ENCODE assay signal across 8 cellular contexts in the genomic region with DNA sequence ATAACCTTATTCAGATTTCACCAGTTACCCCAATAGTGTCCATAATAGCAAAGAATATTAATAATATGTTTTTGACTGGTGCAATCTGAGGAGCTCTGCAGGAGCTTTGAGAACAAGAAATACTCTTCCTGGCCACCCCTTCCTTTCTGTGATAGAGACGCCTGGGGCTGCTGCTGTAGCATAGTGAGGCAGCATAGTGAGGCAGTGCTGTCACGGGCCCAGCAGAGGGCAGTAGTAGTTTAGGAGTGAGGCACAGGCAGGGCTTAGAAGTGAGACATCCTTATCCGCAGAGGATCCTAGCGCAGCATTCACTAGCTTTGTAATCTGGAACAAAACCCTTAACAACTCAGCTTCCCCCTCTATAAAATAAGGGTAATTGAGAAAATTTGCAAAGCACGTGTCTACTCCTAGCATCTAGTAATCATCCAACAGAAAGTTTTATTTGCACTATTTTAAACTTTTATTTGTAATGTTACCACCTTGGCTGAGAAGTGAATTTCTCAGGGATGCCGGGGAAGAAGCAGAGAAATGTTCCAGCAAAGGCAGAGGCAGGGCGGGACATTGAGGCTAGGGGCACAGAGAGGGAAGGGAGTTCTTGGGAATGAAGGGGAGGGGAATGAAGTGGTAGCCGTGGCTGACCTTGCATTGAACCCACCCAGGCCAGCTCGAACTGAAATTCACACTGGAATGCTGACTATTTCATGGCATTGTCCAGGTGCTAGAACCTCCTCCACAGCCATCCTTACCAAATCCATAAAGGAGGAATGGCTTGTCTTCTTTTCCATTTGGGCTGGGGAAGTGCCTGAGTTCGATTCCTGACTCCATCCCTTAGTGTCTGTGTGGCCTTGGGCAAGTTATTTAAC.
DNase-seq lines count a peak whose midpoint lies in the region; ATAC-seq, FAIRE-seq and TF ChIP-seq lines count a peak whose summit lies in the region.

No MANE protein-coding gene starts in this region.

- H3K4me1 Mint-ChIP-seq in activated T-cell treated with anti-CD3 and anti-CD28 coated beads, Interleukin-2, amount 50 U/mL, for 72 hours (ENCODE audit: low read depth): peaks cover 6% of the 10 kb centered on the region

- H3K4me1 ChIP-seq in DND-41 (ENCODE audit: insufficient read depth, low read length) (no peaks in the 10 kb centered on the region), KMS-11 (ENCODE audit: low read depth, poor library complexity, severe bottlenecking) (no peaks in the 10 kb centered on the region), neutrophil (ENCODE audit: control insufficient read depth in 1 of 2, insufficient read depth in 1 of 2, low read depth in 1 of 2, low read length in 1 of 2) (no peaks in the 10 kb centered on the region)

- H3K36me3 ChIP-seq in DND-41 (ENCODE audit: insufficient read depth, low read length) (no peaks in the 10 kb centered on the region; the same call in 1 of the 2 replicates), KMS-11 (ENCODE audit: insufficient read depth) (no peaks in the 10 kb centered on the region), neutrophil (no peaks in the 10 kb centered on the region)

- H3K27me3 ChIP-seq in DND-41 (ENCODE audit: insufficient read depth, low read length, poor library complexity) (no peaks in the 10 kb centered on the region), KMS-11 (ENCODE audit: insufficient read depth, low read depth) (no peaks in the 10 kb centered on the region), neutrophil (no peaks in the 10 kb centered on the region)

- H3K36me3 Mint-ChIP-seq in activated T-cell treated with anti-CD3 and anti-CD28 coated beads, Interleukin-2, amount 50 U/mL, for 72 hours (ENCODE audit: insufficient read depth in 2 of 2): peaks cover 0 to 3% of the 10 kb centered on the region in 2 donors

- H2AFZ ChIP-seq in DND-41 (ENCODE audit: low read depth, low read length): no peak overlapping the region
- H2AFZ ChIP-seq in KMS-11 (ENCODE audit: low read depth): no peak overlapping the region

- H3K9ac ChIP-seq in DND-41 (ENCODE audit: low read depth, low read length): no peak overlapping the region
- no peak overlapping the region for H3K9ac ChIP-seq in KMS-11

- H3K9me3 ChIP-seq in DND-41 (ENCODE audit: insufficient read depth, low read length, severe bottlenecking): no peaks in the 10 kb centered on the region
- H3K9me3 ChIP-seq in neutrophil: no peaks in the 10 kb centered on the region

- H3K4me2 ChIP-seq in DND-41 (ENCODE audit: insufficient read depth, low read length) (no peak overlapping the region), KMS-11 (no peak overlapping the region)

- H3K4me3 Mint-ChIP-seq in activated T-cell treated with anti-CD3 and anti-CD28 coated beads, Interleukin-2, amount 50 U/mL, for 72 hours: no peak overlapping the region

- H3K79me2 ChIP-seq in DND-41 (ENCODE audit: insufficient read depth, low read length): no peaks in the 10 kb centered on the region
- no peaks in the 10 kb centered on the region for H3K79me2 ChIP-seq in KMS-11 (ENCODE audit: insufficient read depth, low read depth)

- H3K27ac Mint-ChIP-seq in activated T-cell treated with anti-CD3 and anti-CD28 coated beads, Interleukin-2, amount 50 U/mL, for 72 hours: peak overlapping the region; percentile 76

- TF ChIP-seq CTCF in DND-41 (IDR thresholded peaks at IDR 0.05; ENCODE audit: borderline replicate concordance, extremely low read depth, low read length, poor library complexity, severe bottlenecking): peak; percentile 94
- TF ChIP-seq CTCF in KMS-11 (conservative IDR thresholded peaks at IDR 0.05; ENCODE audit: low read depth, low read length): peak; percentile 77
- peak; percentile 97 for TF ChIP-seq CTCF in fibroblast of pulmonary artery (IDR thresholded peaks at IDR 0.05; ENCODE audit: low read length, missing control alignments)
- TF ChIP-seq CTCF in neutrophil (IDR thresholded peaks at IDR 0.05): peak; percentile 80

- no peak overlapping the region for H3K27ac ChIP-seq in DND-41 (ENCODE audit: low read length)
- H3K27ac ChIP-seq in KMS-11: no peak overlapping the region
- H3K27ac ChIP-seq in neutrophil: no peak overlapping the region
- no peak overlapping the region for H3K27ac ChIP-seq in substantia nigra (ENCODE audit: low read depth, low read length, poor library complexity, severe bottlenecking)

- H3K27me3 Mint-ChIP-seq in activated T-cell treated with anti-CD3 and anti-CD28 coated beads, Interleukin-2, amount 50 U/mL, for 72 hours (ENCODE audit: low read depth): no peaks in the 10 kb centered on the region

- no peaks in the 10 kb centered on the region for H3K9me3 Mint-ChIP-seq in activated T-cell treated with anti-CD3 and anti-CD28 coated beads, Interleukin-2, amount 50 U/mL, for 72 hours

- H4K20me1 ChIP-seq in DND-41 (ENCODE audit: insufficient read depth, low read length): peaks cover 8% of the 10 kb centered on the region; the same call in 1 of the 2 replicates
- H4K20me1 ChIP-seq in KMS-11 (ENCODE audit: insufficient read depth): no peaks in the 10 kb centered on the region

- DNase-seq in DND-41 (peak; percentile 75), RCC 7860 (ENCODE audit: low spot score) (peak; percentile 49), fibroblast of pulmonary artery (ENCODE audit: low read depth) (peak; percentile 85), substantia nigra (lab: John Stamatoyannopoulos, UW) (peak in 45 of 49 donors; percentile 9 to 88 (median 66))
- DNase-seq in activated T-cell treated with anti-CD3 and anti-CD28 coated beads, Interleukin-2, amount 50 U/mL, for 72 hours: peak; percentile 68 to 69

- ATAC-seq in DND-41 (ENCODE audit: insufficient read depth, low read depth): peak; percentile 99
- ATAC-seq in GM21723 (IDR thresholded peaks at IDR 0.05; ENCODE audit: unreplicated experiment): peak; percentile 96
- peak; percentile 94 to 95 for ATAC-seq in activated T-cell treated with anti-CD3 and anti-CD28 coated beads, Interleukin-2, amount 50 U/mL, for 72 hours (replicated peaks in 1 of 2)

- no peak for FAIRE-seq in RCC 7860 (lab: Jason Lieb, UNC)

- H3K4me3 ChIP-seq in DND-41 (ENCODE audit: low read depth in 1 of 2, low read length in 2 of 2) (no peak overlapping the region), KMS-11 (IDR thresholded peaks at IDR 0.05; ENCODE audit: insufficient read depth, low read depth, low read length) (no peak overlapping the region), fibroblast of pulmonary artery (replicated peaks; ENCODE audit: low read depth, low read length) (no peak overlapping the region), neutrophil (ENCODE audit: low read depth in 1 of 2, low read length in 1 of 2) (no peak overlapping the region)
